ENCODE assay signal across 3 cellular contexts in the genomic region with DNA sequence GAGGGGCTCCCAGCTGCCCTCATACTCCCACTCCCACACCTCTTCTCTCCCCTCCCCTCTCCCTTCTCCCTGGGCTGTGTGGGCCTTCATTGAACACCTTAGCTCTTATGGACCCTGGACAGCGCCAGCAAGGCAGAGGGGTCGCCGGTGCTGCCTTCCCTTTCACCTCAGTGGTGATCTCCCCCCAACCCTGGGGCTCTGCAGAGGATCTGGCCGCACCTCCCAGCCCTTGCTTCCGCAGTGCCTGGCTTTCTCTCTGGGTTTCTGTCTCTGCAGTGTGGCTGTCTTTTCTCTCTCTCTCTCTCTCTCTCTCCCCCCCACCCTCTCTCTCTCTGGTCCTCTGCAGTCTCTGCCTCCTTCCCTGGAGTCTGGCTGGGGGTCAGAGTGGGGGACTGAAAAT.
TF ChIP-seq lines count a peak whose summit lies in the region.

No MANE protein-coding gene starts in this region.

TF ChIP-seq in SK-N-SH, 30 proteins besides CTCF, POLR2A, EP300 and RAD21:
- no peak; the same call in 1 of the 2 replicates for TF ChIP-seq MXI1 (IDR thresholded peaks at IDR 0.05; ENCODE audit: low read depth, low read length)
- TF ChIP-seq, protein P1, sequence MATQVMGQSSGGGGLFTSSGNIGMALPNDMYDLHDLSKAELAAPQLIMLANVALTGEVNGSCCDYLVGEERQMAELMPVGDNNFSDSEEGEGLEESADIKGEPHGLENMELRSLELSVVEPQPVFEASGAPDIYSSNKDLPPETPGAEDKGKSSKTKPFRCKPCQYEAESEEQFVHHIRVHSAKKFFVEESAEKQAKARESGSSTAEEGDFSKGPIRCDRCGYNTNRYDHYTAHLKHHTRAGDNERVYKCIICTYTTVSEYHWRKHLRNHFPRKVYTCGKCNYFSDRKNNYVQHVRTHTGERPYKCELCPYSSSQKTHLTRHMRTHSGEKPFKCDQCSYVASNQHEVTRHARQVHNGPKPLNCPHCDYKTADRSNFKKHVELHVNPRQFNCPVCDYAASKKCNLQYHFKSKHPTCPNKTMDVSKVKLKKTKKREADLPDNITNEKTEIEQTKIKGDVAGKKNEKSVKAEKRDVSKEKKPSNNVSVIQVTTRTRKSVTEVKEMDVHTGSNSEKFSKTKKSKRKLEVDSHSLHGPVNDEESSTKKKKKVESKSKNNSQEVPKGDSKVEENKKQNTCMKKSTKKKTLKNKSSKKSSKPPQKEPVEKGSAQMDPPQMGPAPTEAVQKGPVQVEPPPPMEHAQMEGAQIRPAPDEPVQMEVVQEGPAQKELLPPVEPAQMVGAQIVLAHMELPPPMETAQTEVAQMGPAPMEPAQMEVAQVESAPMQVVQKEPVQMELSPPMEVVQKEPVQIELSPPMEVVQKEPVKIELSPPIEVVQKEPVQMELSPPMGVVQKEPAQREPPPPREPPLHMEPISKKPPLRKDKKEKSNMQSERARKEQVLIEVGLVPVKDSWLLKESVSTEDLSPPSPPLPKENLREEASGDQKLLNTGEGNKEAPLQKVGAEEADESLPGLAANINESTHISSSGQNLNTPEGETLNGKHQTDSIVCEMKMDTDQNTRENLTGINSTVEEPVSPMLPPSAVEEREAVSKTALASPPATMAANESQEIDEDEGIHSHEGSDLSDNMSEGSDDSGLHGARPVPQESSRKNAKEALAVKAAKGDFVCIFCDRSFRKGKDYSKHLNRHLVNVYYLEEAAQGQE (IDR thresholded peaks at IDR 0.05; ENCODE audit: low read depth, low read length): peak; percentile 89

TF ChIP-seq in SK-N-SH treated with all-trans-retinoic acid at 6 μM for 48 hours, 23 proteins besides CTCF, POLR2A, EP300 and RAD21:
- TF ChIP-seq ARNTL (CRISPR knock-in tag; IDR thresholded peaks at IDR 0.05; ENCODE audit: borderline replicate concordance, low read depth): no peak
- TF ChIP-seq ZNF70 (CRISPR knock-in tag; IDR thresholded peaks at IDR 0.05): no peak
- TF ChIP-seq, protein P2, sequence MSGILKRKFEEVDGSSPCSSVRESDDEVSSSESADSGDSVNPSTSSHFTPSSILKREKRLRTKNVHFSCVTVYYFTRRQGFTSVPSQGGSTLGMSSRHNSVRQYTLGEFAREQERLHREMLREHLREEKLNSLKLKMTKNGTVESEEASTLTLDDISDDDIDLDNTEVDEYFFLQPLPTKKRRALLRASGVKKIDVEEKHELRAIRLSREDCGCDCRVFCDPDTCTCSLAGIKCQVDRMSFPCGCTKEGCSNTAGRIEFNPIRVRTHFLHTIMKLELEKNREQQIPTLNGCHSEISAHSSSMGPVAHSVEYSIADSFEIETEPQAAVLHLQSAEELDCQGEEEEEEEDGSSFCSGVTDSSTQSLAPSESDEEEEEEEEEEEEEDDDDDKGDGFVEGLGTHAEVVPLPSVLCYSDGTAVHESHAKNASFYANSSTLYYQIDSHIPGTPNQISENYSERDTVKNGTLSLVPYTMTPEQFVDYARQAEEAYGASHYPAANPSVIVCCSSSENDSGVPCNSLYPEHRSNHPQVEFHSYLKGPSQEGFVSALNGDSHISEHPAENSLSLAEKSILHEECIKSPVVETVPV (CRISPR knock-in tag; IDR thresholded peaks at IDR 0.05): no peak
- no peak for TF ChIP-seq TOX (CRISPR knock-in tag; IDR thresholded peaks at IDR 0.05; ENCODE audit: borderline replicate concordance)
- no peak for TF ChIP-seq ZNF8 (CRISPR knock-in tag; IDR thresholded peaks at IDR 0.05)
- TF ChIP-seq ZC3H10 (CRISPR knock-in tag; IDR thresholded peaks at IDR 0.05): no peak
- TF ChIP-seq, protein P3, sequence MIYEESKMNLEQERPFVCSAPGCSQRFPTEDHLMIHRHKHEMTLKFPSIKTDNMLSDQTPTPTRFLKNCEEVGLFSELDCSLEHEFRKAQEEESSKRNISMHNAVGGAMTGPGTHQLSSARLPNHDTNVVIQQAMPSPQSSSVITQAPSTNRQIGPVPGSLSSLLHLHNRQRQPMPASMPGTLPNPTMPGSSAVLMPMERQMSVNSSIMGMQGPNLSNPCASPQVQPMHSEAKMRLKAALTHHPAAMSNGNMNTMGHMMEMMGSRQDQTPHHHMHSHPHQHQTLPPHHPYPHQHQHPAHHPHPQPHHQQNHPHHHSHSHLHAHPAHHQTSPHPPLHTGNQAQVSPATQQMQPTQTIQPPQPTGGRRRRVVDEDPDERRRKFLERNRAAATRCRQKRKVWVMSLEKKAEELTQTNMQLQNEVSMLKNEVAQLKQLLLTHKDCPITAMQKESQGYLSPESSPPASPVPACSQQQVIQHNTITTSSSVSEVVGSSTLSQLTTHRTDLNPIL (CRISPR knock-in tag; IDR thresholded peaks at IDR 0.05; ENCODE audit: low read depth): no peak
- TF ChIP-seq, protein P4, sequence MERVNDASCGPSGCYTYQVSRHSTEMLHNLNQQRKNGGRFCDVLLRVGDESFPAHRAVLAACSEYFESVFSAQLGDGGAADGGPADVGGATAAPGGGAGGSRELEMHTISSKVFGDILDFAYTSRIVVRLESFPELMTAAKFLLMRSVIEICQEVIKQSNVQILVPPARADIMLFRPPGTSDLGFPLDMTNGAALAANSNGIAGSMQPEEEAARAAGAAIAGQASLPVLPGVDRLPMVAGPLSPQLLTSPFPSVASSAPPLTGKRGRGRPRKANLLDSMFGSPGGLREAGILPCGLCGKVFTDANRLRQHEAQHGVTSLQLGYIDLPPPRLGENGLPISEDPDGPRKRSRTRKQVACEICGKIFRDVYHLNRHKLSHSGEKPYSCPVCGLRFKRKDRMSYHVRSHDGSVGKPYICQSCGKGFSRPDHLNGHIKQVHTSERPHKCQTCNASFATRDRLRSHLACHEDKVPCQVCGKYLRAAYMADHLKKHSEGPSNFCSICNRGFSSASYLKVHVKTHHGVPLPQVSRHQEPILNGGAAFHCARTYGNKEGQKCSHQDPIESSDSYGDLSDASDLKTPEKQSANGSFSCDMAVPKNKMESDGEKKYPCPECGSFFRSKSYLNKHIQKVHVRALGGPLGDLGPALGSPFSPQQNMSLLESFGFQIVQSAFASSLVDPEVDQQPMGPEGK (CRISPR knock-in tag; IDR thresholded peaks at IDR 0.05; ENCODE audit: borderline replicate concordance): no peak
- TF ChIP-seq ZFP3 (CRISPR knock-in tag; IDR thresholded peaks at IDR 0.05): no peak
- no peak for TF ChIP-seq ISL1 (CRISPR knock-in tag; IDR thresholded peaks at IDR 0.05)
- no peak for TF ChIP-seq ZNF565 (CRISPR knock-in tag; conservative IDR thresholded peaks at IDR 0.05; ENCODE audit: low read depth)
- TF ChIP-seq GLIS3 (CRISPR knock-in tag; IDR thresholded peaks at IDR 0.05): no peak
- no peak for TF ChIP-seq OSR1 (CRISPR knock-in tag; IDR thresholded peaks at IDR 0.05)
- TF ChIP-seq PPARA (CRISPR knock-in tag; IDR thresholded peaks at IDR 0.05; ENCODE audit: borderline replicate concordance): no peak
- TF ChIP-seq, protein P5, sequence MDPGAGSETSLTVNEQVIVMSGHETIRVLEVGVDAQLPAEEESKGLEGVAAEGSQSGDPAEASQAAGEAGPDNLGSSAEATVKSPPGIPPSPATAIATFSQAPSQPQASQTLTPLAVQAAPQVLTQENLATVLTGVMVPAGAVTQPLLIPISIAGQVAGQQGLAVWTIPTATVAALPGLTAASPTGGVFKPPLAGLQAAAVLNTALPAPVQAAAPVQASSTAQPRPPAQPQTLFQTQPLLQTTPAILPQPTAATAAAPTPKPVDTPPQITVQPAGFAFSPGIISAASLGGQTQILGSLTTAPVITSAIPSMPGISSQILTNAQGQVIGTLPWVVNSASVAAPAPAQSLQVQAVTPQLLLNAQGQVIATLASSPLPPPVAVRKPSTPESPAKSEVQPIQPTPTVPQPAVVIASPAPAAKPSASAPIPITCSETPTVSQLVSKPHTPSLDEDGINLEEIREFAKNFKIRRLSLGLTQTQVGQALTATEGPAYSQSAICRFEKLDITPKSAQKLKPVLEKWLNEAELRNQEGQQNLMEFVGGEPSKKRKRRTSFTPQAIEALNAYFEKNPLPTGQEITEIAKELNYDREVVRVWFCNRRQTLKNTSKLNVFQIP (CRISPR knock-in tag; IDR thresholded peaks at IDR 0.05; ENCODE audit: borderline replicate concordance, low read depth): no peak
- TF ChIP-seq TCF4 (CRISPR knock-in tag; IDR thresholded peaks at IDR 0.05; ENCODE audit: borderline replicate concordance): no peak

TF ChIP-seq in K562, 482 proteins besides CTCF, POLR2A, EP300 and RAD21:
- TF ChIP-seq, protein P6, sequence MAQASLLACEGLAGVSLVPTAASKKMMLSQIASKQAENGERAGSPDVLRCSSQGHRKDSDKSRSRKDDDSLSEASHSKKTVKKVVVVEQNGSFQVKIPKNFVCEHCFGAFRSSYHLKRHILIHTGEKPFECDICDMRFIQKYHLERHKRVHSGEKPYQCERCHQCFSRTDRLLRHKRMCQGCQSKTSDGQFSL (CRISPR knock-in tag; IDR thresholded peaks at IDR 0.05): no peak
- TF ChIP-seq, protein P6 (tag; IDR thresholded peaks at IDR 0.05): peak in 1 of 2 experiments; percentile 44; a peak in 1 of 4 replicates
- peak; percentile 55; the same call in 1 of the 2 replicates for TF ChIP-seq EHMT2 (IDR thresholded peaks at IDR 0.05)
- TF ChIP-seq, protein P7, sequence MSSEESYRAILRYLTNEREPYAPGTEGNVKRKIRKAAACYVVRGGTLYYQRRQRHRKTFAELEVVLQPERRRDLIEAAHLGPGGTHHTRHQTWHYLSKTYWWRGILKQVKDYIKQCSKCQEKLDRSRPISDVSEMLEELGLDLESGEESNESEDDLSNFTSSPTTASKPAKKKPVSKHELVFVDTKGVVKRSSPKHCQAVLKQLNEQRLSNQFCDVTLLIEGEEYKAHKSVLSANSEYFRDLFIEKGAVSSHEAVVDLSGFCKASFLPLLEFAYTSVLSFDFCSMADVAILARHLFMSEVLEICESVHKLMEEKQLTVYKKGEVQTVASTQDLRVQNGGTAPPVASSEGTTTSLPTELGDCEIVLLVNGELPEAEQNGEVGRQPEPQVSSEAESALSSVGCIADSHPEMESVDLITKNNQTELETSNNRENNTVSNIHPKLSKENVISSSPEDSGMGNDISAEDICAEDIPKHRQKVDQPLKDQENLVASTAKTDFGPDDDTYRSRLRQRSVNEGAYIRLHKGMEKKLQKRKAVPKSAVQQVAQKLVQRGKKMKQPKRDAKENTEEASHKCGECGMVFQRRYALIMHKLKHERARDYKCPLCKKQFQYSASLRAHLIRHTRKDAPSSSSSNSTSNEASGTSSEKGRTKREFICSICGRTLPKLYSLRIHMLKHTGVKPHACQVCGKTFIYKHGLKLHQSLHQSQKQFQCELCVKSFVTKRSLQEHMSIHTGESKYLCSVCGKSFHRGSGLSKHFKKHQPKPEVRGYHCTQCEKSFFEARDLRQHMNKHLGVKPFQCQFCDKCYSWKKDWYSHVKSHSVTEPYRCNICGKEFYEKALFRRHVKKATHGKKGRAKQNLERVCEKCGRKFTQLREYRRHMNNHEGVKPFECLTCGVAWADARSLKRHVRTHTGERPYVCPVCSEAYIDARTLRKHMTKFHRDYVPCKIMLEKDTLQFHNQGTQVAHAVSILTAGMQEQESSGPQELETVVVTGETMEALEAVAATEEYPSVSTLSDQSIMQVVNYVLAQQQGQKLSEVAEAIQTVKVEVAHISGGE (CRISPR knock-in tag; IDR thresholded peaks at IDR 0.05): no peak
- TF ChIP-seq PTTG1 (tag; IDR thresholded peaks at IDR 0.05; ENCODE audit: low read depth): no peak
- TF ChIP-seq, protein P8, sequence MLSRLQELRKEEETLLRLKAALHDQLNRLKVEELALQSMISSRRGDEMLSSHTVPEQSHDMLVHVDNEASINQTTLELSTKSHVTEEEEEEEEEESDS (CRISPR knock-in tag; IDR thresholded peaks at IDR 0.05): no peak
